In the genomic region with DNA sequence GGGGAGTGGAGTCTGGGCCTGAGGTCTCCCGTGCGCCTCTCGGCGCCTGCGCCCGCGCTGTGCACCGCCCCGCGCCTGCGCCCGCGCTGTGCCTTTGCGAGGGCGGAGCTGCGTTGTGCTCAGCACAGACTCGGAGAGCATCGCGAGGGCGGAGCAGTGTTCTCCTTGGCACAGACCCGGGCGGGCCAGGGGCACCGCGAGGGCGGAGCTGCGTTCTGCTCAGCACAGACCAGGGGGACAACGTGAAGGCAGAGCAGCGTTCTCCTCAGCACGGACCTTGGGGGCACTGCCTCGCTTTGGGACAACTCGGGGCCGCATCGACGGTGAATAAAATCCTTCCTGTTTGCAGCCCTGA, we compare ENCODE assay signal across 8 cellular contexts.
A peak's percentile ranks its signal among the peaks of the same experiment; 100 is the strongest.
DNase-seq lines count a peak whose midpoint lies in the region; ATAC-seq and TF ChIP-seq lines count a peak whose summit lies in the region.
"Not testable (repeated sequence)": the region's sequence is repeated elsewhere in the genome, so short reads cannot be mapped to it uniquely, and the experiment has no call there.

No MANE protein-coding gene starts in this region.

- ATAC-seq in GM18502 (IDR thresholded peaks at IDR 0.05; ENCODE audit: poor library complexity, unreplicated experiment) (peak; percentile 100), GM21619 (IDR thresholded peaks at IDR 0.05; ENCODE audit: unreplicated experiment) (peak; percentile 99), HG03175 (IDR thresholded peaks at IDR 0.05; ENCODE audit: unreplicated experiment) (peak; percentile 79), Right ventricle myocardium inferior (peak; percentile 98)
- peak; percentile 76 for ATAC-seq in naive thymus-derived CD4-positive, alpha-beta T cell
- peak; percentile 99 for ATAC-seq in stimulated activated naive CD8-positive, alpha-beta T cell treated with anti-CD3 and anti-CD28 coated beads, Interleukin-15, amount 100 ng/mL, for 72 hours

- H3K4me1 ChIP-seq in naive thymus-derived CD4-positive, alpha-beta T cell (ENCODE audit: control insufficient read depth in 2 of 2, insufficient read depth in 2 of 2, low read length in 2 of 2): not testable (repeated sequence)

- CTCF ChIA-PET in MCF 10A (lab: Yijun Ruan, JAX); naive thymus-derived CD4-positive, alpha-beta T cell (lab: Charles Lee): not testable (repeated sequence)

- intact Hi-C loops in MCF 10A (cut with micrococcal nuclease); Right ventricle myocardium inferior (cut with DNase I); naive thymus-derived CD4-positive, alpha-beta T cell (cut with micrococcal nuclease): not testable (repeated sequence)

- H3K4me3 Mint-ChIP-seq in MCF 10A (ENCODE audit: unreplicated experiment): peak overlapping the region; percentile 75
- peak overlapping the region in 2 of 10 donors; percentile 23 to 77 for H3K4me3 Mint-ChIP-seq in naive thymus-derived CD4-positive, alpha-beta T cell
- peak overlapping the region; percentile 39 to 61 for H3K4me3 Mint-ChIP-seq in stimulated activated naive CD8-positive, alpha-beta T cell treated with anti-CD3 and anti-CD28 coated beads, Interleukin-15, amount 100 ng/mL, for 72 hours

- H3K36me3 ChIP-seq in naive thymus-derived CD4-positive, alpha-beta T cell (ENCODE audit: control insufficient read depth in 2 of 3, insufficient read depth in 3 of 3, low read length in 3 of 3): not testable (repeated sequence)

- not testable (repeated sequence) for H3K4me1 Mint-ChIP-seq in MCF 10A (ENCODE audit: insufficient read depth, unreplicated experiment); naive thymus-derived CD4-positive, alpha-beta T cell; stimulated activated naive CD8-positive, alpha-beta T cell treated with anti-CD3 and anti-CD28 coated beads, Interleukin-15, amount 100 ng/mL, for 72 hours

- not testable (repeated sequence) for H3K9me3 Mint-ChIP-seq in MCF 10A (ENCODE audit: unreplicated experiment); naive thymus-derived CD4-positive, alpha-beta T cell; stimulated activated naive CD8-positive, alpha-beta T cell treated with anti-CD3 and anti-CD28 coated beads, Interleukin-15, amount 100 ng/mL, for 72 hours

- not testable (repeated sequence) for H3K9me3 ChIP-seq in naive thymus-derived CD4-positive, alpha-beta T cell (ENCODE audit: control insufficient read depth in 2 of 3, low read length in 3 of 3)

- TF ChIP-seq CTCF in MCF 10A (IDR thresholded peaks at IDR 0.05; ENCODE audit: unreplicated experiment): not testable (repeated sequence)

- H3K27me3 ChIP-seq in naive thymus-derived CD4-positive, alpha-beta T cell (ENCODE audit: control insufficient read depth in 2 of 2, insufficient read depth in 2 of 2, low read length in 2 of 2): not testable (repeated sequence)

- H3K36me3 Mint-ChIP-seq in MCF 10A (ENCODE audit: insufficient read depth, unreplicated experiment); naive thymus-derived CD4-positive, alpha-beta T cell: not testable (repeated sequence)

- BruUV-seq in MCF 10A (replicated peaks; lab: Mats Ljungman, UMichigan): not testable (repeated sequence)

- POLR2A ChIA-PET in MCF 10A (lab: Yijun Ruan, JAX); naive thymus-derived CD4-positive, alpha-beta T cell (lab: Charles Lee): not testable (repeated sequence)

- H3K27me3 Mint-ChIP-seq in MCF 10A (ENCODE audit: insufficient read depth, unreplicated experiment); naive thymus-derived CD4-positive, alpha-beta T cell; stimulated activated naive CD8-positive, alpha-beta T cell treated with anti-CD3 and anti-CD28 coated beads, Interleukin-15, amount 100 ng/mL, for 72 hours: not testable (repeated sequence)

- DNase-seq in SK-N-DZ (ENCODE audit: low spot score) (peak; percentile 62), MCF 10A (ENCODE audit: unreplicated experiment) (peak; percentile 9), Right ventricle myocardium inferior (ENCODE audit: missing footprints) (peak; percentile 50)
- DNase-seq in naive thymus-derived CD4-positive, alpha-beta T cell: not testable (repeated sequence)
- DNase-seq in stimulated activated naive CD8-positive, alpha-beta T cell treated with anti-CD3 and anti-CD28 coated beads, Interleukin-15, amount 100 ng/mL, for 72 hours: peak in 1 of 2 donors; percentile 9

- H3K27ac Mint-ChIP-seq in MCF 10A (ENCODE audit: low read depth, unreplicated experiment); naive thymus-derived CD4-positive, alpha-beta T cell; stimulated activated naive CD8-positive, alpha-beta T cell treated with anti-CD3 and anti-CD28 coated beads, Interleukin-15, amount 100 ng/mL, for 72 hours: not testable (repeated sequence)

- H3K27ac ChIP-seq in naive thymus-derived CD4-positive, alpha-beta T cell (ENCODE audit: low read depth, low read length): not testable (repeated sequence)

- not testable (repeated sequence) for H3K4me3 ChIP-seq in naive thymus-derived CD4-positive, alpha-beta T cell (ENCODE audit: low read length)
